In genomic region chr22:48378673-48379072, GRCh38 we compare ENCODE assay signal across 18 cellular contexts.
DNase-seq lines count a peak whose midpoint lies in the region; ATAC-seq and TF ChIP-seq lines count a peak whose summit lies in the region.
"Had no signal": no experiment of that assay in that cellular context is flagged by ENCODE, and none has a peak within 500 bp of the region (broad histone marks: within the 10 kb centered on the region; RNA-seq: fewer than 3 reads in every experiment).

No MANE protein-coding gene starts in this region.

- H3K27ac ChIP-seq in endodermal cell (ENCODE audit: low read depth, low read length) (no peak overlapping the region), stomach (no peak overlapping the region), mammary epithelial cell (ENCODE audit: insufficient read depth, low read depth, low read length) (no peak overlapping the region)
- H3K27ac ChIP-seq: 22Rv1, C4-2B had no signal

- H3K4me3 ChIP-seq in endodermal cell (ENCODE audit: low read length) (no peak overlapping the region), stomach (no peak overlapping the region), mammary epithelial cell (replicated peaks in 1 of 3; ENCODE audit: insufficient read depth in 1 of 3, low read depth in 2 of 3, low read length in 3 of 3) (no peak overlapping the region)
- H3K4me3 ChIP-seq: A549 had no signal

- H3K27ac Mint-ChIP-seq in endodermal cell (no peak overlapping the region), osteocyte (ENCODE audit: unreplicated experiment) (no peak overlapping the region)
- H3K27ac Mint-ChIP-seq: CD4-positive, alpha-beta T cell; IgD-negative memory B cell had no signal

- TF ChIP-seq CTCF in endodermal cell (conservative IDR thresholded peaks at IDR 0.05) (no peak), osteocyte (IDR thresholded peaks at IDR 0.05) (no peak), stomach (IDR thresholded peaks at IDR 0.05) (no peak), mammary epithelial cell (conservative IDR thresholded peaks at IDR 0.05 in 1 of 2, IDR thresholded peaks at IDR 0.05 in 1 of 2; ENCODE audit: extremely low read depth in 1 of 2, insufficient read depth in 1 of 2, low read depth in 1 of 2, low read length in 2 of 2) (no peak)

- H2AFZ ChIP-seq in mammary epithelial cell (ENCODE audit: low read depth, low read length), result no peak overlapping the region

- BruUV-seq in mammary epithelial cell (replicated peaks; lab: Mats Ljungman, UMichigan), result no TSS peak

- no peak for TF ChIP-seq POLR2A in stomach (IDR thresholded peaks at IDR 0.05)

- no peaks in the 10 kb centered on the region for H3K9me3 Mint-ChIP-seq in endodermal cell
- H3K9me3 Mint-ChIP-seq in osteocyte (ENCODE audit: unreplicated experiment), result no peaks in the 10 kb centered on the region
- H3K9me3 Mint-ChIP-seq: CD4-positive, alpha-beta T cell; IgD-negative memory B cell had no signal

- H3K36me3 ChIP-seq in endodermal cell (ENCODE audit: control insufficient read depth, insufficient read depth, low read length) (no peaks in the 10 kb centered on the region), stomach (no peaks in the 10 kb centered on the region), mammary epithelial cell (ENCODE audit: insufficient read depth, low read length) (no peaks in the 10 kb centered on the region)

- no peaks in the 10 kb centered on the region for H3K4me1 ChIP-seq in endodermal cell (ENCODE audit: control insufficient read depth, insufficient read depth, low read length)
- H3K4me1 ChIP-seq in stomach, result no peaks in the 10 kb centered on the region
- no peaks in the 10 kb centered on the region for H3K4me1 ChIP-seq in mammary epithelial cell (ENCODE audit: insufficient read depth, low read length)
- H3K4me1 ChIP-seq: A549, Caco-2 had no signal

- no peak for TF ChIP-seq EP300 in stomach (IDR thresholded peaks at IDR 0.05)

- H3K9me3 ChIP-seq in endodermal cell (ENCODE audit: control insufficient read depth, low read length), result no peaks in the 10 kb centered on the region
- H3K9me3 ChIP-seq in stomach, result peaks cover 0 to 7% (median 0%) of the 10 kb centered on the region in 4 donors
- H3K9me3 ChIP-seq in mammary epithelial cell (replicated peaks; ENCODE audit: insufficient read depth, low read length), result peaks cover 33% of the 10 kb centered on the region
- H3K9me3 ChIP-seq: A549, Caco-2 had no signal

- in situ Hi-C loops in mammary epithelial cell (cut with MboI; ENCODE audit: low sequenced_read_pairs in 2 of 2), result no loop called here

- H3K27me3 ChIP-seq in endodermal cell (ENCODE audit: control insufficient read depth, insufficient read depth, low read length, poor library complexity, severe bottlenecking), result no peaks in the 10 kb centered on the region
- peaks cover 0 to 53% (median 3%) of the 10 kb centered on the region in 3 donors for H3K27me3 ChIP-seq in stomach
- no peaks in the 10 kb centered on the region for H3K27me3 ChIP-seq in mammary epithelial cell (ENCODE audit: insufficient read depth, low read length)

- intact Hi-C loops in stomach (cut with DNase I; ENCODE audit: low total_unique reads), result no loop called here
- intact Hi-C loops in mammary epithelial cell (cut with micrococcal nuclease), result no loop called here

- CTCF ChIA-PET in mammary epithelial cell (lab: Charles Lee; ENCODE audit: low non-redundant PET), result no interaction called here

- no peak overlapping the region for H3K9ac ChIP-seq in endodermal cell (ENCODE audit: extremely low read depth, low read length, poor library complexity, severe bottlenecking)
- no peak overlapping the region for H3K9ac ChIP-seq in mammary epithelial cell (ENCODE audit: insufficient read depth, low read length)

- ATAC-seq in GM19455 (IDR thresholded peaks at IDR 0.05; ENCODE audit: unreplicated experiment), result no peak
- ATAC-seq: A549 had no signal

- H3K36me3 Mint-ChIP-seq in endodermal cell (ENCODE audit: low read depth), result no peaks in the 10 kb centered on the region
- no peaks in the 10 kb centered on the region for H3K36me3 Mint-ChIP-seq in osteocyte (ENCODE audit: unreplicated experiment)

- H3K4me1 Mint-ChIP-seq in endodermal cell (peaks cover 2% of the 10 kb centered on the region), osteocyte (ENCODE audit: unreplicated experiment) (peaks cover 1% of the 10 kb centered on the region)

- dilution Hi-C loops in mammary epithelial cell (cut with HindIII; ENCODE audit: low sequenced_read_pairs), result no loop called here

- 78 to 94% methylated on average over 3 to 6 of the region's 6 CpGs for WGBS in endodermal cell (ENCODE audit: insufficient coverage in 1 of 2, insufficient read length in 1 of 2), 2 experiments
- 80 to 96% (median 93%) methylated on average over 6 of the region's 6 CpGs for WGBS in stomach, 5 donors
- WGBS in mammary epithelial cell (ENCODE audit: low coverage, missing lambda C conversion rate), result 79% methylated on average over 4 of the region's 6 CpGs

- no peaks in the 10 kb centered on the region for H4K20me1 ChIP-seq in mammary epithelial cell (ENCODE audit: insufficient read depth, low read length)

- peak; percentile 8 for DNase-seq in activated CD8-positive, alpha-beta memory T cell treated with anti-CD3 and anti-CD28 coated beads, Interleukin-2, amount 50 U/mL, for 48 hours
- DNase-seq in activated CD8-positive, alpha-beta memory T cell treated with anti-CD3 and anti-CD28 coated beads for 24 hours, result no peak
- peak; percentile 26 for DNase-seq in endodermal cell
- DNase-seq in osteocyte (ENCODE audit: extremely low spot score, unreplicated experiment), result peak; percentile 57
- peak; percentile 25 for DNase-seq in stomach
- DNase-seq in mammary epithelial cell, result no peak
- no peak for DNase-seq in NCI-H128 (lab: John Stamatoyannopoulos, UW; ENCODE audit: unreplicated experiment)
- DNase-seq: AML-193, Caco-2, DMS79, GF-D8, HCEC 1CT had no signal

- H3K27me3 Mint-ChIP-seq in endodermal cell (ENCODE audit: insufficient read depth) (peaks cover 79% of the 10 kb centered on the region), osteocyte (ENCODE audit: unreplicated experiment) (peaks cover 18% of the 10 kb centered on the region)

- no peak overlapping the region for H3K4me2 ChIP-seq in mammary epithelial cell (ENCODE audit: insufficient read depth, low read depth, low read length)
- H3K4me2 ChIP-seq: A549 had no signal

- no peak overlapping the region for H3K4me3 Mint-ChIP-seq in endodermal cell
- H3K4me3 Mint-ChIP-seq in osteocyte (ENCODE audit: unreplicated experiment), result no peak overlapping the region
- H3K4me3 Mint-ChIP-seq: CD4-positive, alpha-beta T cell; IgD-negative memory B cell had no signal

- H3K79me2 ChIP-seq in mammary epithelial cell (ENCODE audit: insufficient read depth, low read length), result no peaks in the 10 kb centered on the region

Comparison
In these comparisons a context has a peak if more than half of its experiments do, and no peak if none do; other contexts are left out.
1. DNase-seq: peak in activated CD8-positive, alpha-beta memory T cell treated with anti-CD3 and anti-CD28 coated beads, Interleukin-2, amount 50 U/mL, for 48 hours (single experiment), endodermal cell (single experiment), osteocyte (single experiment) and stomach (single experiment); none in activated CD8-positive, alpha-beta memory T cell treated with anti-CD3 and anti-CD28 coated beads for 24 hours (single experiment), mammary epithelial cell (single experiment) and NCI-H128 (single experiment).